In genomic region chr14:23068792-23069412, GRCh38 we compare ENCODE assay signal across 9 cellular contexts. TPM values are rescaled to one million over a fixed set of nuclear protein-coding genes. Genes with fewer than 3 reads are reported as not detected.
DNase-seq lines count a peak whose midpoint lies in the region; ATAC-seq and TF ChIP-seq lines count a peak whose summit lies in the region.
"Had no signal": no experiment of that assay in that cellular context is flagged by ENCODE, and none has a peak within 500 bp of the region (broad histone marks: within the 10 kb centered on the region; RNA-seq: fewer than 3 reads in every experiment).

No MANE protein-coding gene starts in this region.

- intact Hi-C loops in CD14-positive monocyte (cut with micrococcal nuclease), result loop anchor here in 1 of 2 donors (5.0 kb wide), 2 partner anchors 38 to 118 kb away; no protein-coding TSS in a partner anchor
- intact Hi-C loops in uterus (cut with DNase I; ENCODE audit: low total_unique reads), result no loop called here

- TF ChIP-seq CTCF in CD14-positive monocyte (IDR thresholded peaks at IDR 0.05), result peak; percentile 100
- peak; percentile 95 to 99 (median 98) for TF ChIP-seq CTCF in gastroesophageal sphincter (IDR thresholded peaks at IDR 0.05)
- peak; percentile 97 to 99 (median 98) for TF ChIP-seq CTCF in uterus (IDR thresholded peaks at IDR 0.05)

- WGBS in gastroesophageal sphincter (ENCODE audit: low coverage in 1 of 2), 2 donors, result 19 to 30% methylated on average over 7 to 8 of the region's 8 CpGs

- peaks cover 35% of the 10 kb centered on the region for H3K4me1 Mint-ChIP-seq in CD14-positive monocyte

- no peak overlapping the region for H3K4me3 Mint-ChIP-seq in CD14-positive monocyte

- H3K9me3 ChIP-seq in gastroesophageal sphincter (no peaks in the 10 kb centered on the region), uterus (no peaks in the 10 kb centered on the region)

- peaks cover 10 to 60% (median 24%) of the 10 kb centered on the region in 3 donors for H3K4me1 ChIP-seq in gastroesophageal sphincter
- H3K4me1 ChIP-seq in uterus, result peaks cover 6 to 11% of the 10 kb centered on the region in 2 donors

- no peaks in the 10 kb centered on the region for H3K27me3 Mint-ChIP-seq in CD14-positive monocyte (ENCODE audit: low read depth in 3 of 3)

- H3K36me3 ChIP-seq in gastroesophageal sphincter (peaks cover 0 to 76% of the 10 kb centered on the region in 2 donors), uterus (no peaks in the 10 kb centered on the region)

- H3K9me3 Mint-ChIP-seq in CD14-positive monocyte, result no peaks in the 10 kb centered on the region

- H3K27ac ChIP-seq in gastroesophageal sphincter, result peak overlapping the region in 3 of 4 donors; percentile 37 to 68 (median 47)
- H3K27ac ChIP-seq in uterus, result peak overlapping the region; percentile 8 to 89

- TF ChIP-seq EP300 in gastroesophageal sphincter (IDR thresholded peaks at IDR 0.05), result no peak

- H3K4me3 ChIP-seq in gastroesophageal sphincter (no peak overlapping the region), uterus (no peak overlapping the region)

- DNase-seq in CD14-positive monocyte (ENCODE audit: low spot score), result peak; percentile 79
- peak; percentile 87 for DNase-seq in LoVo (ENCODE audit: low spot score)
- peak; percentile 44 for DNase-seq in activated T-helper 1 cell treated with Interleukin-2 at 50 U/mL for 16 hours (ENCODE audit: low read depth)
- DNase-seq in pons (ENCODE audit: low spot score), result peak; percentile 96
- DNase-seq in uterus, result peak; percentile 83 to 86
- DNase-seq in HUDEP-2 (lab: John Stamatoyannopoulos, UW; ENCODE audit: unreplicated experiment in 76 of 76), result no peak

- TF ChIP-seq POLR2A in gastroesophageal sphincter (IDR thresholded peaks at IDR 0.05) (no peak), uterus (IDR thresholded peaks at IDR 0.05) (no peak)

- peak; percentile 73 for ATAC-seq in GM21529 (IDR thresholded peaks at IDR 0.05; ENCODE audit: unreplicated experiment)
- peak; percentile 82 for ATAC-seq in gastroesophageal sphincter

- H3K36me3 Mint-ChIP-seq in CD14-positive monocyte, result peaks cover 74 to 75% of the 10 kb centered on the region in 2 donors

- H3K27ac Mint-ChIP-seq in CD14-positive monocyte, result peak overlapping the region in 6 of 7 donors; percentile 61 to 90 (median 69)

- H3K27me3 ChIP-seq in gastroesophageal sphincter (no peaks in the 10 kb centered on the region), uterus (no peaks in the 10 kb centered on the region)

RNA-seq across cellular contexts. Expression of gene CDH24, which starts 11.6 kb away (rescaled TPM):
- polyA plus RNA-seq in CD14-positive monocyte, result under 1 TPM in 1 of 2 donors, not detected in 1; 0.14 TPM
- total RNA-seq in gastroesophageal sphincter, result 1 to 10 TPM; 1.5 to 3.6 (median 2.6) TPM
- total RNA-seq in uterus, result 10 to 100 TPM in 3 of 4 donors, 1 to 10 TPM in 1; 6.5 to 18.0 (median 13.8) TPM

RNA-seq across cellular contexts. Expression of gene ACIN1, which starts 26.0 kb away (rescaled TPM):
- 1 to 10 TPM; 2.8 to 5.4 TPM for polyA plus RNA-seq in CD14-positive monocyte
- total RNA-seq in gastroesophageal sphincter (100 to 1,000 TPM in 1 of 4 donors, 10 to 100 TPM in 3; 55.7 to 121 (median 91.8) TPM), uterus (100 to 1,000 TPM in 2 of 4 donors, 10 to 100 TPM in 2; 52.3 to 194 (median 77.1) TPM)

RNA-seq across cellular contexts. Expression of gene C14orf119, which starts 26.4 kb away (rescaled TPM):
- polyA plus RNA-seq in CD14-positive monocyte, result 100 to 1,000 TPM; 106 to 110 TPM
- total RNA-seq in gastroesophageal sphincter (10 to 100 TPM; 31.3 to 38.2 (median 33.4) TPM), uterus (10 to 100 TPM; 12.3 to 41.6 (median 26.7) TPM)

RNA-seq across cellular contexts. Expression of gene PSMB11, which starts 26.9 kb away (rescaled TPM):
- not detected for polyA plus RNA-seq in CD14-positive monocyte
- under 1 TPM in 1 of 4 donors, not detected in 3; 0.27 TPM for total RNA-seq in gastroesophageal sphincter
- total RNA-seq in uterus, result not detected
- total RNA-seq: activated CD8-positive, alpha-beta memory T cell treated with anti-CD3 and anti-CD28 coated beads for 36 hours had no signal

RNA-seq across cellular contexts. Expression of gene PSMB5, which starts 34.2 kb away (rescaled TPM):
- polyA plus RNA-seq in CD14-positive monocyte, result 10 to 100 TPM; 57.6 to 61.8 TPM
- total RNA-seq in gastroesophageal sphincter (100 to 1,000 TPM; 125 to 182 (median 133) TPM), uterus (100 to 1,000 TPM in 2 of 4 donors, 10 to 100 TPM in 2; 18.4 to 121 (median 92.0) TPM)

Comparison
In these comparisons a context has a peak if more than half of its experiments do, and no peak if none do; other contexts are left out.
1. DNase-seq: peak in CD14-positive monocyte (single experiment), LoVo (single experiment), activated T-helper 1 cell treated with Interleukin-2 at 50 U/mL for 16 hours (single experiment), pons (single experiment) and uterus (2 of 2); none in HUDEP-2 (0 of 76).
2. Peak in every context shown above with its lines, with median percentiles within 50 percentile points of each other: CTCF ChIP-seq.